In the genomic region with DNA sequence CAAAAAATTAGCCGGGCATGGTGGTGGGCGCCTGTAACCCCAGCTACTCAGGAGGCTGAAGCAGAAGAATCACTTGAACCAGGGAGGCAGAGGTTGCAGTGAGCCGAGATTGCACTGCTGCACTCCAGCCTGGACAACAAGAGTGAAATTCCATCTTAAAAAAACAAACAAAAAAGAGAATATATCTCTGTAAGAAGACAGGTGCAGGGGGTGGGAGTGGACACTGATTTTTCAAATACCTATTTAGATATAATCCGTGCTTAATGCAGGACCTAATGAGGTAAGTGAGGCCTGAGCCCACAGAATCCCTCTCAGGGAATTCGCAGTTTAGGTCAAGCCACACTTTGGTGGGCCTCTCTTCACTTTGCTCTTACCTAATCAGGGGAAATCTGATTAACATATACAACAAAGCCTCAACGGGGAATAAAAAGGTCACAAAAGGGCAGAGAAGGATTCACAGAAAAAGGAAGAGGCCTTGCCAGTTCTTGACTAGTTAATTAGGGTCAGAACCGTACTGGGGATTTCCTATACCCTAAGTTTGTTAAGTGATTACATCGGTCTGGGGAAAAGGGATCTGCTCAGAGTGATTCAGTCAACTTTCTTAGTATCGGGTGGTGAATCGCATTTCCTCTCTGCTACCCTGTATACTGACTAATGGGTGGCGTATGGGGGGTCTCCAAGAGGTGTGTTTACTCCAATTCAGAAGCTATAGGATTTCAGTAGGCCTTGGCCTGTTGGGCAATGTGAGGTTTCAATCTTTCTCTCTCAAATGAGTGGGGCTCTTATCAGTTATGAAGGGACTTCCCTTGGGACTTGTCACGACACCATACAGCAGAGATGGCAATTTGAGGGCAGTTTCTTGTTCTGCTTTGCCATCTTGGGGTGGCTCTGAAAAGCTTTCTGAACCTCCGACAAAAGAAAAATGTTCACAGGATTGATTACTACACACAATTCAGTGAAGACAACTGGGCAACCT, we compare ENCODE assay signal across 8 cellular contexts. TPM values are rescaled to one million over a fixed set of nuclear protein-coding genes. Genes with fewer than 3 reads are reported as not detected.
DNase-seq lines count a peak whose midpoint lies in the region; ATAC-seq, FAIRE-seq and TF ChIP-seq lines count a peak whose summit lies in the region.

No MANE protein-coding gene starts in this region.

- H3K36me3 ChIP-seq in right atrium auricular region (no peaks in the 10 kb centered on the region), astrocyte (ENCODE audit: insufficient read depth, low read length) (no peaks in the 10 kb centered on the region), mesodermal cell (ENCODE audit: control insufficient read depth, insufficient read depth, low read length) (peaks cover 9% of the 10 kb centered on the region), stomach (no peaks in the 10 kb centered on the region)

- no peak for TF ChIP-seq CTCF in right atrium auricular region (IDR thresholded peaks at IDR 0.05)
- no peak for TF ChIP-seq CTCF in astrocyte (IDR thresholded peaks at IDR 0.05; ENCODE audit: insufficient read depth, low read depth, low read length)
- no peak for TF ChIP-seq CTCF in stomach (IDR thresholded peaks at IDR 0.05)

- H4K20me1 ChIP-seq in astrocyte (ENCODE audit: insufficient read depth, low read length): peaks cover 20% of the 10 kb centered on the region

- peaks cover 5% of the 10 kb centered on the region for H3K4me1 ChIP-seq in right cardiac atrium (ENCODE audit: control insufficient read depth, insufficient read depth, low read length)
- H3K4me1 ChIP-seq in right atrium auricular region: peaks cover 0 to 27% of the 10 kb centered on the region in 2 donors
- peaks cover 21% of the 10 kb centered on the region for H3K4me1 ChIP-seq in astrocyte (ENCODE audit: insufficient read depth, low read length)
- peaks cover 21% of the 10 kb centered on the region for H3K4me1 ChIP-seq in mesodermal cell (ENCODE audit: control insufficient read depth, insufficient read depth, low read length, poor library complexity, severe bottlenecking)
- H3K4me1 ChIP-seq in stomach: peaks cover 17 to 44% (median 28%) of the 10 kb centered on the region in 4 donors

- no peak for FAIRE-seq in astrocyte (lab: Jason Lieb, UNC)

- peak overlapping the region; percentile 87 for H3K27ac Mint-ChIP-seq in astrocyte (ENCODE audit: unreplicated experiment)

- ATAC-seq in right cardiac atrium (no peak), HG03439 (IDR thresholded peaks at IDR 0.05; ENCODE audit: unreplicated experiment) (peak; percentile 30)

- H3K4me3 ChIP-seq in right cardiac atrium (ENCODE audit: low read length): peak overlapping the region; percentile 85
- H3K4me3 ChIP-seq in right atrium auricular region: peak overlapping the region in 1 of 2 donors; percentile 99
- H3K4me3 ChIP-seq in astrocyte (ENCODE audit: insufficient read depth, low read depth, low read length): peak overlapping the region; percentile 5
- peak overlapping the region; percentile 99 for H3K4me3 ChIP-seq in mesodermal cell (ENCODE audit: extremely low read depth, insufficient read depth, low read length, poor library complexity, severe bottlenecking)
- peak overlapping the region in 2 of 4 donors; percentile 89 to 93 for H3K4me3 ChIP-seq in stomach

- no peaks in the 10 kb centered on the region for H3K27me3 Mint-ChIP-seq in astrocyte (ENCODE audit: low read depth, unreplicated experiment)

- intact Hi-C loops in right cardiac atrium (cut with DNase I) (loop anchor here in 1 of 4 donors (10.0 kb wide), 1 partner anchor 79 kb away; no protein-coding TSS in a partner anchor), stomach (cut with DNase I; ENCODE audit: low total_unique reads) (no loop called here)

- no peaks in the 10 kb centered on the region for H3K9me3 Mint-ChIP-seq in astrocyte (ENCODE audit: unreplicated experiment)

- DNase-seq in right cardiac atrium (no peak), right atrium auricular region (ENCODE audit: low spot score) (no peak), T follicular helper cell (ENCODE audit: low read depth) (peak; percentile 9), astrocyte (ENCODE audit: low read depth) (peak; percentile 14), stomach (no peak), NCI-H2227 (lab: John Stamatoyannopoulos, UW; ENCODE audit: unreplicated experiment) (no peak)

- no peaks in the 10 kb centered on the region for H3K9me3 ChIP-seq in right cardiac atrium (ENCODE audit: control insufficient read depth, low read length)
- H3K9me3 ChIP-seq in right atrium auricular region: no peaks in the 10 kb centered on the region
- no peaks in the 10 kb centered on the region for H3K9me3 ChIP-seq in astrocyte (ENCODE audit: insufficient read depth, low read depth, low read length)
- no peaks in the 10 kb centered on the region for H3K9me3 ChIP-seq in mesodermal cell (ENCODE audit: control insufficient read depth, low read length)
- H3K9me3 ChIP-seq in stomach: no peaks in the 10 kb centered on the region

- H3K4me3 Mint-ChIP-seq in astrocyte (ENCODE audit: unreplicated experiment): peak overlapping the region; percentile 78

- WGBS in right cardiac atrium: 72% methylated on average over 13 of the region's 13 CpGs
- WGBS in mesodermal cell (ENCODE audit: insufficient coverage in 2 of 2), 2 experiments: 51 to 58% methylated on average over 5 to 7 of the region's 13 CpGs
- WGBS in stomach, 5 donors: 61 to 74% (median 68%) methylated on average over 13 of the region's 13 CpGs

- H3K79me2 ChIP-seq in astrocyte (ENCODE audit: insufficient read depth, low read length): peaks cover 32% of the 10 kb centered on the region

- H3K27me3 ChIP-seq in right cardiac atrium (ENCODE audit: control insufficient read depth, insufficient read depth): no peaks in the 10 kb centered on the region
- H3K27me3 ChIP-seq in right atrium auricular region: no peaks in the 10 kb centered on the region
- H3K27me3 ChIP-seq in astrocyte (ENCODE audit: insufficient read depth, low read length): no peaks in the 10 kb centered on the region
- H3K27me3 ChIP-seq in stomach: no peaks in the 10 kb centered on the region

- no peak for TF ChIP-seq POLR2A in stomach (IDR thresholded peaks at IDR 0.05)

- peaks cover 1% of the 10 kb centered on the region for H3K36me3 Mint-ChIP-seq in astrocyte (ENCODE audit: low read depth, unreplicated experiment)

- peak overlapping the region; percentile 8 for H2AFZ ChIP-seq in astrocyte (ENCODE audit: low read depth, low read length)

- H3K4me1 Mint-ChIP-seq in astrocyte (ENCODE audit: low read depth, unreplicated experiment): peaks cover 10% of the 10 kb centered on the region

- H3K9ac ChIP-seq in astrocyte (ENCODE audit: low read length): peak overlapping the region; percentile 25

- peak overlapping the region; percentile 87 for H3K4me2 ChIP-seq in astrocyte (ENCODE audit: low read length)

- TF ChIP-seq EP300 in stomach (IDR thresholded peaks at IDR 0.05): no peak

- H3K27ac ChIP-seq in right cardiac atrium (ENCODE audit: low read length) (no peak overlapping the region), right atrium auricular region (no peak overlapping the region), astrocyte (ENCODE audit: low read depth, low read length) (no peak overlapping the region), mesodermal cell (ENCODE audit: low read depth, low read length, severe bottlenecking) (peak overlapping the region; percentile 51), stomach (peak overlapping the region in 4 of 5 donors; percentile 33 to 99 (median 99))

RNA-seq across cellular contexts. Expression of gene NFAT5, which starts 1.9 kb away (rescaled TPM):
- total RNA-seq in right cardiac atrium: 10 to 100 TPM; 17.7 to 28.5 (median 23.5) TPM
- 6.9 TPM for polyA plus RNA-seq in right cardiac atrium
- total RNA-seq in right atrium auricular region: 10 to 100 TPM; 16.4 to 22.6 TPM
- total RNA-seq in astrocyte: 79.1 and 96.2 TPM in 2 replicates
- 28.5 TPM for polyA plus RNA-seq in mesodermal cell (2013, experiment 1 of 2)
- 22.4 TPM for polyA plus RNA-seq in mesodermal cell (2013, experiment 2 of 2)
- total RNA-seq in stomach: 10 to 100 TPM in 4 of 5 donors, 1 to 10 TPM in 1; 9.0 to 57.2 (median 41.0) TPM
- 1 to 10 TPM; 1.2 to 2.2 (median 1.8) TPM for polyA plus RNA-seq in stomach

Comparison
In these comparisons a context has a peak if more than half of its experiments do, and no peak if none do; other contexts are left out.
1. DNase-seq: peak in T follicular helper cell (single experiment) and astrocyte (single experiment); none in right cardiac atrium (0 of 3), right atrium auricular region (single experiment), stomach (single experiment) and NCI-H2227 (single experiment).
2. H3K27ac ChIP-seq: peak in mesodermal cell (single experiment) and stomach (4 of 5); none in right cardiac atrium (single experiment), right atrium auricular region (0 of 2) and astrocyte (single experiment).